8 cellular contexts compared by ENCODE assay signal in the genomic region with DNA sequence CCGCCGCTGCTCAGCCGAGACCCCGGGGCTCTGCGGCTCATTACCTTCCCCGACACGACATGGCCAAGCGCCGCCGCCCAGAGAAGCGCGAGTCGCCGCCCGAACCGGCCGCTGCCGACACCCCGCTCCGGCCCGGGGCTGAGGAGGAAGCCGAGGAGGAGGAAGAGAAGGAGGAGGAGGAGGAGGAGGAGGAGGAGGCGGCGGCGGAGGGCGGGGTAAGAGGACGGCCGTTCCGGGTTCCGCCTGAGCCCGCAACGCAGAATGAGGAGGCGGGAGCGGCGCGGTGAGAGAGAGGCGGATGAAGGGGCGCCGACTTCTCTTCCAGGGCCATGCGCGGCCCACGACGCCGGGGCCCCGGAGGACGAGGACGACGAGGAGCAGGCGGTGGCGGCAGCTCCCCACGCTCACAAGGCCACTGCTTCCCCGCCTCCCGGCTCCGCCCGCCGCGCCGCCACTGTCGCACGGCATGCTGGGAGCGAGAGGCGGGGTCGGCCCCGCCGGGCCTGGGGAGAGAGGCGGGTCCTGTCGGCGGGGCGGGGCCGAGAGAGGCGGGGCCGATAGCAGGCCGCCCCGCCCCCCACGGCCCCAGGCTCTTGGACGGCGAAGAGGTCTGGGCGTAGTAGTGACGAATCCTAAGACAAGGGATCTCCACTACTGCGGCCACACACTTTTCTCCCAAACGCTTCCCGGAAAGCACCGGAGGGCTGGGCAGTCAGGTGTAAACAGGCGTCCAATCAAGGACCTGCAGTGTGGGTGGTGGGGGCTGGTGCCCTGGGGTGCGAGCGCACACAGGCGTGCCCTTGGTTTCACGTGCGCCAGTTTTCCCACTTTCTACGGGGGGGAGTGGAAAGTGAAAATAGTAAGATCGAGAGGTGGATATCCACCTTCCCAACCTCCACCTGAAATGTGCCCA.
DNase-seq lines count a peak whose midpoint lies in the region; TF ChIP-seq lines count a peak whose summit lies in the region.
"Not testable (repeated sequence)": the region's sequence is repeated elsewhere in the genome, so short reads cannot be mapped to it uniquely, and the experiment has no call there.

No MANE protein-coding gene starts in this region.

- not testable (repeated sequence) for H3K9me3 Mint-ChIP-seq in activated naive CD4-positive, alpha-beta T cell treated with anti-CD3 and anti-CD28 coated beads, Interleukin-2, amount 50 U/mL, for 24 hours

- not testable (repeated sequence) for H3K36me3 ChIP-seq in SK-N-SH (replicated peaks in 1 of 2; ENCODE audit: control insufficient read depth in 1 of 2, insufficient read depth in 2 of 2, low read length in 1 of 2)

- H3K4me2 ChIP-seq in SK-N-SH, result peak overlapping the region; percentile 63

- not testable (repeated sequence) for TF ChIP-seq RAD21 in SK-N-SH (IDR thresholded peaks at IDR 0.05; ENCODE audit: low read length)

- POLR2A ChIA-PET in HEK293T (lab: Yijun Ruan, JAX); SK-N-SH (lab: Yijun Ruan, JAX): not testable (repeated sequence)

- H3K4me1 ChIP-seq in SK-N-SH (ENCODE audit: control insufficient read depth in 1 of 2, insufficient read depth in 2 of 2, low read depth in 1 of 2, low read length in 1 of 2), result not testable (repeated sequence)

- DNase-seq in GDM1 (lab: John Stamatoyannopoulos, UW) (peak; percentile 90), HEK293T (ENCODE audit: extremely low spot score) (peak; percentile 56), MV-4-11 (lab: John Stamatoyannopoulos, UW) (peak; percentile 80), SK-N-SH (peak; percentile 85), glomerular visceral epithelial cell (ENCODE audit: extremely low spot score) (peak; percentile 89), occipital lobe (lab: John Stamatoyannopoulos, UW) (peak; percentile 85), superior temporal gyrus (ENCODE audit: extremely low spot score) (peak; percentile 87)

- not testable (repeated sequence) for TF ChIP-seq CTCF in SK-N-SH (IDR thresholded peaks at IDR 0.05)

- peaks cover 34% of the 10 kb centered on the region for H4K20me1 ChIP-seq in SK-N-SH (ENCODE audit: insufficient read depth)

- H2AFZ ChIP-seq in SK-N-SH (ENCODE audit: low read depth), result not testable (repeated sequence)

- not testable (repeated sequence) for H3K9me2 ChIP-seq in SK-N-SH

- 11% methylated on average over 49 of the region's 91 CpGs for WGBS in SK-N-SH (ENCODE audit: low lambda C conversion rate)

- peaks cover 46% of the 10 kb centered on the region for H3K79me2 ChIP-seq in SK-N-SH (ENCODE audit: insufficient read depth)

- H3K36me3 Mint-ChIP-seq in activated naive CD4-positive, alpha-beta T cell treated with anti-CD3 and anti-CD28 coated beads, Interleukin-2, amount 50 U/mL, for 24 hours, result not testable (repeated sequence)

- H3K27me3 ChIP-seq in SK-N-SH (ENCODE audit: insufficient read depth), result not testable (repeated sequence)

- TF ChIP-seq EP300 in SK-N-SH (IDR thresholded peaks at IDR 0.05; ENCODE audit: borderline replicate concordance in 1 of 2, low read depth in 1 of 2, low read length in 1 of 2), result not testable (repeated sequence)

- peak overlapping the region; percentile 65 to 82 for H3K27ac ChIP-seq in SK-N-SH (ENCODE audit: low read depth in 2 of 2, low read length in 1 of 2)

- H3K9me3 ChIP-seq in SK-N-SH, result not testable (repeated sequence)

- H3K4me1 Mint-ChIP-seq in activated naive CD4-positive, alpha-beta T cell treated with anti-CD3 and anti-CD28 coated beads, Interleukin-2, amount 50 U/mL, for 24 hours, result peaks cover 30% of the 10 kb centered on the region

- not testable (repeated sequence) for H3K27me3 Mint-ChIP-seq in activated naive CD4-positive, alpha-beta T cell treated with anti-CD3 and anti-CD28 coated beads, Interleukin-2, amount 50 U/mL, for 24 hours

- peak overlapping the region in 1 of 2 experiments; percentile 58; a peak in 2 of 4 replicates for H3K4me3 ChIP-seq in SK-N-SH (ENCODE audit: low read depth in 2 of 2, low read length in 1 of 2)

- H3K9ac ChIP-seq in SK-N-SH, result peak overlapping the region; percentile 64; the same call in 1 of the 2 replicates

- CTCF ChIA-PET in HEK293T (lab: Yijun Ruan, JAX), result not testable (repeated sequence)
- CTCF ChIA-PET in SK-N-SH (lab: Yijun Ruan, JAX), result interaction anchor here (0.7 kb wide), 1 partner anchor 71 kb away, joined by 3 read pairs; no protein-coding TSS in a partner anchor

- peak overlapping the region; percentile 83 for H3K4me3 Mint-ChIP-seq in activated naive CD4-positive, alpha-beta T cell treated with anti-CD3 and anti-CD28 coated beads, Interleukin-2, amount 50 U/mL, for 24 hours

- H3K27ac Mint-ChIP-seq in activated naive CD4-positive, alpha-beta T cell treated with anti-CD3 and anti-CD28 coated beads, Interleukin-2, amount 50 U/mL, for 24 hours, result peak overlapping the region; percentile 82

- not testable (repeated sequence) for H3F3A ChIP-seq in SK-N-SH (replicated peaks; ENCODE audit: insufficient read depth)

TF ChIP-seq in HEK293T, 16 proteins besides CTCF, POLR2A, EP300 and RAD21:
- TF ChIP-seq L3MBTL2 (conservative IDR thresholded peaks at IDR 0.05), result 0 out of 2 replicates have a peak, but pooled peaks have one; percentile 39

TF ChIP-seq in SK-N-SH, 30 proteins besides CTCF, POLR2A, EP300 and RAD21:
- peak; percentile 47; the same call in 1 of the 2 replicates for TF ChIP-seq POLR2AphosphoS5 (IDR thresholded peaks at IDR 0.05; ENCODE audit: low read depth, low read length)
- TF ChIP-seq MXI1 (IDR thresholded peaks at IDR 0.05; ENCODE audit: low read depth, low read length), result peak; percentile 60
- peak; percentile 55; the same call in 1 of the 2 replicates for TF ChIP-seq ELF1 (IDR thresholded peaks at IDR 0.05)
- TF ChIP-seq TAF1 (IDR thresholded peaks at IDR 0.05; ENCODE audit: borderline replicate concordance, low read depth, low read length), result peak; percentile 54; the same call in 1 of the 2 replicates
- TF ChIP-seq, protein P1, sequence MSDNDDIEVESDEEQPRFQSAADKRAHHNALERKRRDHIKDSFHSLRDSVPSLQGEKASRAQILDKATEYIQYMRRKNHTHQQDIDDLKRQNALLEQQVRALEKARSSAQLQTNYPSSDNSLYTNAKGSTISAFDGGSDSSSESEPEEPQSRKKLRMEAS (IDR thresholded peaks at IDR 0.05; ENCODE audit: low read depth), result peak; percentile 74; the same call in 1 of the 2 replicates
